In genomic region chr11:71787014-71787823, GRCh38 we compare ENCODE assay signal across 8 cellular contexts. TPM values are rescaled to one million over a fixed set of nuclear protein-coding genes. Genes with fewer than 3 reads are reported as not detected.
DNase-seq lines count a peak whose midpoint lies in the region; ATAC-seq and TF ChIP-seq lines count a peak whose summit lies in the region.

No MANE protein-coding gene starts in this region.

- H3K36me3 ChIP-seq in HUES64 (ENCODE audit: insufficient read depth, low read length) (no peaks in the 10 kb centered on the region), OCI-LY3 (replicated peaks; ENCODE audit: low read depth, low read length) (no peaks in the 10 kb centered on the region)

- peak overlapping the region; percentile 80 for H3K27ac ChIP-seq in HUES64 (ENCODE audit: low read depth, low read length)
- H3K27ac ChIP-seq in OCI-LY3 (ENCODE audit: low read length) = peak overlapping the region; percentile 86

- H3K79me2 ChIP-seq in OCI-LY3 (ENCODE audit: low read length) = peaks cover 7% of the 10 kb centered on the region

- under 1% methylated on average over 59 of the region's 67 CpGs for WGBS in HUES64

- H3K4me1 ChIP-seq in HUES64 (ENCODE audit: insufficient read depth, low read length) (peaks cover 3% of the 10 kb centered on the region; the same call in 1 of the 2 replicates), OCI-LY3 (ENCODE audit: low read length) (peaks cover 16% of the 10 kb centered on the region)

- DNase-seq in D341Med (ENCODE audit: low spot score) (peak; percentile 80), activated T-cell treated with anti-CD3 and anti-CD28 coated beads for 24 hours (ENCODE audit: low read depth) (peak; percentile 98), epithelial cell of proximal tubule (ENCODE audit: low read depth) (peak; percentile 90), mucosa of gallbladder (ENCODE audit: low spot score) (peak; percentile 100)
- peak; percentile 98 for DNase-seq in stimulated activated CD8-positive, alpha-beta memory T cell treated with anti-CD3 and anti-CD28 coated beads, Interleukin-4, amount 100 ng/mL, for 24 hours (ENCODE audit: low read depth)

- H3K4me2 ChIP-seq in OCI-LY3 (ENCODE audit: low read length) = peak overlapping the region; percentile 74

- H2AFZ ChIP-seq in OCI-LY3 (ENCODE audit: low read depth, low read length) = peak overlapping the region; percentile 90

- no peak for TF ChIP-seq CTCF in OCI-LY3 (IDR thresholded peaks at IDR 0.05; ENCODE audit: low read depth, low read length)
- no peak for TF ChIP-seq CTCF in epithelial cell of proximal tubule (conservative IDR thresholded peaks at IDR 0.05; ENCODE audit: low read depth, low read length)

- H3K27me3 ChIP-seq in HUES64 (ENCODE audit: insufficient read depth, low read length) (no peaks in the 10 kb centered on the region), OCI-LY3 (ENCODE audit: low read depth, low read length) (no peaks in the 10 kb centered on the region)

- peak; percentile 97 for ATAC-seq in GM21447 (IDR thresholded peaks at IDR 0.05; ENCODE audit: unreplicated experiment)

- H3K9me3 ChIP-seq in HUES64 (ENCODE audit: insufficient read depth, low read depth, low read length) (no peaks in the 10 kb centered on the region), OCI-LY3 (ENCODE audit: insufficient read depth, low read length) (no peaks in the 10 kb centered on the region)

- no peaks in the 10 kb centered on the region for H4K20me1 ChIP-seq in OCI-LY3 (ENCODE audit: insufficient read depth, low read length)

- H3K9ac ChIP-seq in HUES64 (ENCODE audit: low read depth, low read length) (peak overlapping the region; percentile 83), OCI-LY3 (ENCODE audit: low read length) (peak overlapping the region; percentile 98)

- peak overlapping the region; percentile 78 for H3K4me3 ChIP-seq in HUES64 (ENCODE audit: low read length)
- H3K4me3 ChIP-seq in OCI-LY3 (ENCODE audit: low read length) = peak overlapping the region; percentile 96
- peak overlapping the region; percentile 74 for H3K4me3 ChIP-seq in epithelial cell of proximal tubule (ENCODE audit: low read depth, low read length)

RNA-seq across cellular contexts. Expression of gene DEFB108B, which starts 45.8 kb away (rescaled TPM):
- polyA plus RNA-seq in HUES64 (2013, experiment 1 of 2) = not detected
- not detected for polyA plus RNA-seq in HUES64 (2013, experiment 2 of 2)
- total RNA-seq in epithelial cell of proximal tubule (not detected in 2 replicates), mucosa of gallbladder (not detected)

Comparison
In these comparisons a context has a peak if more than half of its experiments do, and no peak if none do; other contexts are left out.
1. Peak in every context shown above with its lines: DNase-seq, ATAC-seq, H3K4me3 ChIP-seq and H3K27ac ChIP-seq.